In genomic region chr7:99404235-99404976, GRCh38 we compare ENCODE assay signal across 11 cellular contexts. TPM values are rescaled to one million over a fixed set of nuclear protein-coding genes. Genes with fewer than 3 reads are reported as not detected.
DNase-seq lines count a peak whose midpoint lies in the region; FAIRE-seq and TF ChIP-seq lines count a peak whose summit lies in the region.
"Had no signal": no experiment of that assay in that cellular context is flagged by ENCODE, and none has a peak within 500 bp of the region (broad histone marks: within the 10 kb centered on the region; RNA-seq: fewer than 3 reads in every experiment).

No MANE protein-coding gene starts in this region.

- peaks cover 24% of the 10 kb centered on the region for H3K4me1 ChIP-seq in CD8-positive, alpha-beta memory T cell (ENCODE audit: insufficient read depth, low read length)
- peaks cover 0 to 42% (median 37%) of the 10 kb centered on the region in 4 donors for H3K4me1 ChIP-seq in sigmoid colon

- WGBS in sigmoid colon, 2 donors = 84 to 89% methylated on average over 18 of the region's 18 CpGs

- H3K4me3 ChIP-seq in CD8-positive, alpha-beta memory T cell (ENCODE audit: low read length) = no peak overlapping the region
- H3K4me3 ChIP-seq in bronchial epithelial cell (ENCODE audit: low read depth, low read length) (no peak overlapping the region), H7 (ENCODE audit: insufficient read depth, low read depth, low read length) (no peak overlapping the region), sigmoid colon (no peak overlapping the region)

- TF ChIP-seq EP300 in sigmoid colon (IDR thresholded peaks at IDR 0.05) = no peak

- TF ChIP-seq CTCF in bronchial epithelial cell (IDR thresholded peaks at IDR 0.05; ENCODE audit: insufficient read depth, low read length, severe bottlenecking) (no peak), nephron progenitor cell (IDR thresholded peaks at IDR 0.05) (no peak), sigmoid colon (IDR thresholded peaks at IDR 0.05) (no peak)

- H3K36me3 ChIP-seq in CD8-positive, alpha-beta memory T cell (ENCODE audit: insufficient read depth, low read length) = peaks cover 38% of the 10 kb centered on the region
- H3K36me3 ChIP-seq in bronchial epithelial cell (ENCODE audit: control insufficient read depth, insufficient read depth, low read length) (peaks cover 22% of the 10 kb centered on the region), H7 (replicated peaks; ENCODE audit: control insufficient read depth, insufficient read depth, low read length) (peaks cover 41% of the 10 kb centered on the region), sigmoid colon (peaks cover 13 to 54% (median 47%) of the 10 kb centered on the region in 4 donors)

- no peak for FAIRE-seq in bronchial epithelial cell (lab: Jason Lieb, UNC)
- FAIRE-seq: D721Med, endometrium had no signal

- H3K27me3 Mint-ChIP-seq in CD8-positive, alpha-beta memory T cell = no peaks in the 10 kb centered on the region
- no peaks in the 10 kb centered on the region for H3K27me3 Mint-ChIP-seq in IgD-negative memory B cell
- H3K27me3 Mint-ChIP-seq in nephron progenitor cell (ENCODE audit: low read depth, poor library complexity) = no peaks in the 10 kb centered on the region

- H3K36me3 Mint-ChIP-seq in CD8-positive, alpha-beta memory T cell = peaks cover 10 to 62% (median 11%) of the 10 kb centered on the region in 3 donors
- peaks cover 4% of the 10 kb centered on the region for H3K36me3 Mint-ChIP-seq in IgD-negative memory B cell
- peaks cover 33% of the 10 kb centered on the region for H3K36me3 Mint-ChIP-seq in nephron progenitor cell (ENCODE audit: low read depth)

- H3K27me3 ChIP-seq in CD8-positive, alpha-beta memory T cell (ENCODE audit: insufficient read depth, low read length, poor library complexity, severe bottlenecking) = no peaks in the 10 kb centered on the region
- H3K27me3 ChIP-seq in bronchial epithelial cell (ENCODE audit: control insufficient read depth, insufficient read depth, low read length) = no peaks in the 10 kb centered on the region
- H3K27me3 ChIP-seq in H7 (ENCODE audit: control insufficient read depth, insufficient read depth, low read length) = no peaks in the 10 kb centered on the region
- no peaks in the 10 kb centered on the region for H3K27me3 ChIP-seq in sigmoid colon

- POLR2A ChIA-PET in CD8-positive, alpha-beta memory T cell (lab: Charles Lee) = interaction anchor here (5.4 kb wide), 1 partner anchor 11 kb away, joined by 45 read pairs; no protein-coding TSS in a partner anchor
- POLR2A ChIA-PET in HEK293T (lab: Yijun Ruan, JAX) = no interaction called here

- peak overlapping the region; percentile 54 to 87 (median 61) for H3K27ac Mint-ChIP-seq in CD8-positive, alpha-beta memory T cell
- H3K27ac Mint-ChIP-seq in IgD-negative memory B cell = peak overlapping the region; percentile 29 to 78 (median 65)
- H3K27ac Mint-ChIP-seq in nephron progenitor cell = peak overlapping the region; percentile 40

- intact Hi-C loops in sigmoid colon (cut with DNase I) = no loop called here

- H3K4me3 Mint-ChIP-seq in CD8-positive, alpha-beta memory T cell = peak overlapping the region in 4 of 7 donors; percentile 13 to 34 (median 18)
- H3K4me3 Mint-ChIP-seq in IgD-negative memory B cell = peak overlapping the region in 2 of 4 donors; percentile 38 to 55
- H3K4me3 Mint-ChIP-seq in nephron progenitor cell = no peak overlapping the region

- TF ChIP-seq POLR2A in sigmoid colon (IDR thresholded peaks at IDR 0.05) = no peak

- no peak for DNase-seq in CD8-positive, alpha-beta memory T cell
- DNase-seq in bronchial epithelial cell (ENCODE audit: low read depth) = peak; percentile 40
- DNase-seq in nephron progenitor cell = no peak
- DNase-seq in H7 = no peak
- DNase-seq in HEK293T (ENCODE audit: extremely low spot score) = no peak
- no peak for DNase-seq in sigmoid colon
- DNase-seq: hippocampal formation, NCI-H1417 treated with DMSO at 0.1 percent for 48 hours had no signal

- CTCF ChIA-PET in CD8-positive, alpha-beta memory T cell (lab: Charles Lee) = interaction anchor here (0.9 to 3.4 kb wide), 3 partner anchors 11 to 40 kb away, joined by 3 to 13 read pairs (median 4); no protein-coding TSS in a partner anchor
- CTCF ChIA-PET in HEK293T (lab: Yijun Ruan, JAX) = no interaction called here

- peaks cover 38 to 51% (median 43%) of the 10 kb centered on the region in 3 donors for H3K4me1 Mint-ChIP-seq in CD8-positive, alpha-beta memory T cell
- H3K4me1 Mint-ChIP-seq in IgD-negative memory B cell (peaks cover 21 to 24% (median 23%) of the 10 kb centered on the region in 3 donors), nephron progenitor cell (peaks cover 23% of the 10 kb centered on the region)

- H3K9me3 Mint-ChIP-seq in CD8-positive, alpha-beta memory T cell = no peaks in the 10 kb centered on the region
- H3K9me3 Mint-ChIP-seq in IgD-negative memory B cell = no peaks in the 10 kb centered on the region
- H3K9me3 Mint-ChIP-seq in nephron progenitor cell = no peaks in the 10 kb centered on the region

- H3K9me3 ChIP-seq in CD8-positive, alpha-beta memory T cell (ENCODE audit: low read length) = no peaks in the 10 kb centered on the region
- H3K9me3 ChIP-seq in sigmoid colon = no peaks in the 10 kb centered on the region

- H3K27ac ChIP-seq in CD8-positive, alpha-beta memory T cell (ENCODE audit: low read depth, low read length) = no peak overlapping the region
- no peak overlapping the region for H3K27ac ChIP-seq in sigmoid colon

TF ChIP-seq in HEK293T, 16 proteins besides CTCF, POLR2A, EP300 and RAD21:
- TF ChIP-seq PKNOX1 (IDR thresholded peaks at IDR 0.05) (no peak), BHLHE40 (IDR thresholded peaks at IDR 0.05; ENCODE audit: borderline replicate concordance) (no peak), HDGF (IDR thresholded peaks at IDR 0.05; ENCODE audit: borderline replicate concordance) (no peak), SUZ12 (IDR thresholded peaks at IDR 0.05) (no peak), LEF1 (IDR thresholded peaks at IDR 0.05; ENCODE audit: borderline replicate concordance) (no peak), NFRKB (IDR thresholded peaks at IDR 0.05) (no peak), FOXA1 (IDR thresholded peaks at IDR 0.05) (no peak), ARNT (IDR thresholded peaks at IDR 0.05) (no peak), ELF4 (IDR thresholded peaks at IDR 0.05) (no peak), TARDBP (IDR thresholded peaks at IDR 0.05) (no peak), L3MBTL2 (conservative IDR thresholded peaks at IDR 0.05) (no peak), FOXM1 (IDR thresholded peaks at IDR 0.05; ENCODE audit: borderline replicate concordance) (no peak), ZNF384 (IDR thresholded peaks at IDR 0.05) (no peak)

RNA-seq across cellular contexts. Expression of gene PDAP1, which starts 4.0 kb away (rescaled TPM):
- total RNA-seq in CD8-positive, alpha-beta memory T cell = 100 to 1,000 TPM; 198 to 210 TPM
- polyA plus RNA-seq in CD8-positive, alpha-beta memory T cell = 32.8 TPM
- 33.8 TPM for polyA plus RNA-seq in IgD-negative memory B cell
- 38.2 and 45.1 TPM in 2 replicates for total RNA-seq in bronchial epithelial cell
- total RNA-seq in H7 (2014; rRNA removed; shearing (Covaris generic)) = 62.3 and 66.4 TPM in 2 replicates
- 10 to 100 TPM; 84.5 to 89.5 (median 85.1) TPM for total RNA-seq in sigmoid colon
- polyA plus RNA-seq in sigmoid colon = 100 to 1,000 TPM; 145 to 194 (median 163) TPM

RNA-seq across cellular contexts. Expression of gene BUD31, which starts 4.4 kb away (rescaled TPM):
- 100 to 1,000 TPM; 185 to 188 TPM for total RNA-seq in CD8-positive, alpha-beta memory T cell
- 176 TPM for polyA plus RNA-seq in CD8-positive, alpha-beta memory T cell
- polyA plus RNA-seq in IgD-negative memory B cell (162 TPM), sigmoid colon (100 to 1,000 TPM; 118 to 141 (median 119) TPM)
- total RNA-seq in bronchial epithelial cell (121 and 232 TPM in 2 replicates), sigmoid colon (10 to 100 TPM; 44.6 to 89.8 (median 69.3) TPM)
- total RNA-seq in H7 (2014; rRNA removed; shearing (Covaris generic)) = 74.9 and 78.9 TPM in 2 replicates

RNA-seq across cellular contexts. Expression of gene ARPC1B, which starts 29.9 kb away (rescaled TPM):
- total RNA-seq in CD8-positive, alpha-beta memory T cell = 100 to 1,000 TPM; 238 to 258 TPM
- 821 TPM for polyA plus RNA-seq in CD8-positive, alpha-beta memory T cell
- polyA plus RNA-seq in IgD-negative memory B cell = 728 TPM
- 336 and 569 TPM in 2 replicates for total RNA-seq in bronchial epithelial cell
- 108 and 126 TPM in 2 replicates for total RNA-seq in H7 (2014; rRNA removed; shearing (Covaris generic))
- total RNA-seq in sigmoid colon = 100 to 1,000 TPM in 2 of 4 donors, 10 to 100 TPM in 2; 70.3 to 136 (median 105) TPM
- 100 to 1,000 TPM; 229 to 390 (median 313) TPM for polyA plus RNA-seq in sigmoid colon

RNA-seq across cellular contexts. Expression of gene PTCD1, which starts 34.2 kb away (rescaled TPM):
- total RNA-seq in CD8-positive, alpha-beta memory T cell = 10 to 100 TPM in 1 of 2 experiments, 1 to 10 TPM in 1; 8.4 to 11.4 TPM
- polyA plus RNA-seq in CD8-positive, alpha-beta memory T cell = 4.5 TPM
- 5.5 TPM for polyA plus RNA-seq in IgD-negative memory B cell
- total RNA-seq in bronchial epithelial cell = 10.6 and 11.3 TPM in 2 replicates
- 11.2 and 13.3 TPM in 2 replicates for total RNA-seq in H7 (2014; rRNA removed; shearing (Covaris generic))
- 1 to 10 TPM; 4.6 to 6.4 (median 5.6) TPM for total RNA-seq in sigmoid colon
- polyA plus RNA-seq in sigmoid colon = 1 to 10 TPM; 1.2 to 5.5 (median 4.0) TPM

RNA-seq across cellular contexts. Expression of gene CPSF4, which starts 34.3 kb away (rescaled TPM):
- total RNA-seq in CD8-positive, alpha-beta memory T cell = 10 to 100 TPM; 58.7 to 66.6 TPM
- 22.7 TPM for polyA plus RNA-seq in CD8-positive, alpha-beta memory T cell
- polyA plus RNA-seq in IgD-negative memory B cell (28.7 TPM), sigmoid colon (10 to 100 TPM; 12.7 to 28.0 (median 19.8) TPM)
- total RNA-seq in bronchial epithelial cell (48.3 and 54.5 TPM in 2 replicates), sigmoid colon (10 to 100 TPM; 26.8 to 32.3 (median 30.3) TPM)
- 93.5 and 95.1 TPM in 2 replicates for total RNA-seq in H7 (2014; rRNA removed; shearing (Covaris generic))
